ENCODE assay signal across 16 cellular contexts in genomic region chr20:33821270-33821836, GRCh38. TPM values are rescaled to one million over a fixed set of nuclear protein-coding genes. Genes with fewer than 3 reads are reported as not detected.
DNase-seq lines count a peak whose midpoint lies in the region; ATAC-seq and TF ChIP-seq lines count a peak whose summit lies in the region.
"Had no signal": no experiment of that assay in that cellular context is flagged by ENCODE, and none has a peak within 500 bp of the region (broad histone marks: within the 10 kb centered on the region; RNA-seq: fewer than 3 reads in every experiment).

No MANE protein-coding gene starts in this region.

- CTCF ChIA-PET in PC-9 (lab: Charles Lee), result no interaction called here

- DNase-seq in NCI-H82 (lab: John Stamatoyannopoulos, UW) (peak; percentile 35), NCI-H82 treated with DMSO at 0.1 percent for 48 hours (lab: John Stamatoyannopoulos, UW; ENCODE audit: unreplicated experiment) (no peak), M059J (ENCODE audit: low read depth) (peak; percentile 36), left colon (no peak), gastrocnemius medialis (no peak), PC-9 (no peak), hippocampal formation (lab: John Stamatoyannopoulos, UW) (no peak)
- DNase-seq: 8988T; AML-193; Caco-2; CD8-positive, alpha-beta memory T cell; H7; HFFc6 had no signal

- H3K27me3 ChIP-seq in gastrocnemius medialis (no peaks in the 10 kb centered on the region), PC-9 (ENCODE audit: insufficient read depth, low read depth) (no peaks in the 10 kb centered on the region)
- H3K27me3 ChIP-seq: BLaER1 had no signal

- TF ChIP-seq POLR2A in gastrocnemius medialis (IDR thresholded peaks at IDR 0.05), result no peak

- peak; percentile 10 for ATAC-seq in left colon
- ATAC-seq in gastrocnemius medialis, result peak in 1 of 2 donors; percentile 19
- ATAC-seq in GM21576 (IDR thresholded peaks at IDR 0.05; ENCODE audit: unreplicated experiment), result no peak
- ATAC-seq: GM23338 had no signal

- no peak overlapping the region for H3K4me2 ChIP-seq in PC-9
- H3K4me2 ChIP-seq: BLaER1, GM23338 had no signal

- peaks cover 96% of the 10 kb centered on the region for H4K20me1 ChIP-seq in PC-9 (ENCODE audit: insufficient read depth)

- no peak overlapping the region for H2AFZ ChIP-seq in PC-9
- H2AFZ ChIP-seq: GM23338 had no signal

- H3F3A ChIP-seq in PC-9 (ENCODE audit: insufficient read depth, low read depth), result peaks cover 30% of the 10 kb centered on the region; the same call in 1 of the 2 replicates

- H3K4me1 ChIP-seq in gastrocnemius medialis (peaks cover 81 to 88% of the 10 kb centered on the region in 2 donors), PC-9 (replicated peaks; ENCODE audit: insufficient read depth) (peaks cover 19% of the 10 kb centered on the region)

- BruUV-seq in PC-9 (replicated peaks; lab: Mats Ljungman, UMichigan), result no TSS peak

- POLR2A ChIA-PET in PC-9 (lab: Charles Lee; ENCODE audit: unreplicated experiment), result interaction anchor here (0.7 kb wide), 1 partner anchor 21 kb away, joined by 3 read pairs; no protein-coding TSS in a partner anchor

- H3K9me2 ChIP-seq in PC-9 (ENCODE audit: insufficient read depth), result no peaks in the 10 kb centered on the region

- H3K4me3 ChIP-seq in gastrocnemius medialis (no peak overlapping the region), PC-9 (no peak overlapping the region)
- H3K4me3 ChIP-seq: BLaER1, GM23338 had no signal

- peaks cover 100% of the 10 kb centered on the region for H3K79me2 ChIP-seq in PC-9 (ENCODE audit: low read depth)

- H3K27ac ChIP-seq in gastrocnemius medialis, result peak overlapping the region in 3 of 4 donors; percentile 39 to 79 (median 40)
- H3K27ac ChIP-seq in PC-9, result no peak overlapping the region
- H3K27ac ChIP-seq: BLaER1 had no signal

- TF ChIP-seq CTCF in gastrocnemius medialis (IDR thresholded peaks at IDR 0.05 in 4 of 5, conservative IDR thresholded peaks at IDR 0.05 in 1 of 5) (no peak), PC-9 (conservative IDR thresholded peaks at IDR 0.05) (no peak)

- no peaks in the 10 kb centered on the region for H3K9me3 ChIP-seq in gastrocnemius medialis
- H3K9me3 ChIP-seq in PC-9 (ENCODE audit: insufficient read depth, low read depth), result no peaks in the 10 kb centered on the region
- H3K9me3 ChIP-seq: BLaER1, Caco-2 had no signal

- intact Hi-C loops in left colon (cut with DNase I, micrococcal nuclease), result no loop called here
- intact Hi-C loops in gastrocnemius medialis (cut with DNase I; ENCODE audit: low total_unique reads), result no loop called here
- intact Hi-C loops in PC-9 (cut with micrococcal nuclease; ENCODE audit: unreplicated experiment), result no loop called here

- in situ Hi-C loops in gastrocnemius medialis (cut with MboI; ENCODE audit: low sequenced_read_pairs in 4 of 4), result no loop called here

- H3K36me3 ChIP-seq in gastrocnemius medialis (no peaks in the 10 kb centered on the region), PC-9 (ENCODE audit: low read depth) (peaks cover 23% of the 10 kb centered on the region)

RNA-seq across cellular contexts. Expression of gene CHMP4B, which starts 10.2 kb away (rescaled TPM):
- 71.9 and 81.9 TPM in 2 replicates for total RNA-seq in M059J (2014; rRNA removed; shearing (Covaris generic))
- total RNA-seq in left colon, result 100 to 1,000 TPM; 166 to 233 TPM
- 100 to 1,000 TPM in 1 of 4 donors, 10 to 100 TPM in 3; 57.4 to 109 (median 82.7) TPM for total RNA-seq in gastrocnemius medialis
- total RNA-seq in PC-9 (2021), result 176 and 180 TPM in 2 replicates

Comparison
In these comparisons a context has a peak if more than half of its experiments do, and no peak if none do; other contexts are left out.
1. DNase-seq: peak in NCI-H82 (single experiment) and M059J (single experiment); none in NCI-H82 treated with DMSO at 0.1 percent for 48 hours (single experiment), left colon (0 of 2), gastrocnemius medialis (0 of 2), PC-9 (0 of 2) and hippocampal formation (0 of 2).